In genomic region chr5:156922207-156922792, GRCh38 we compare ENCODE assay signal across 10 cellular contexts. TPM values are rescaled to one million over a fixed set of nuclear protein-coding genes. Genes with fewer than 3 reads are reported as not detected.
DNase-seq lines count a peak whose midpoint lies in the region; ATAC-seq and TF ChIP-seq lines count a peak whose summit lies in the region.
"Had no signal": no experiment of that assay in that cellular context is flagged by ENCODE, and none has a peak within 500 bp of the region (broad histone marks: within the 10 kb centered on the region; RNA-seq: fewer than 3 reads in every experiment).

No MANE protein-coding gene starts in this region.

- CTCF ChIA-PET in activated naive CD4-positive, alpha-beta T cell treated with anti-CD3 and anti-CD28 coated beads for 36 hours (lab: Charles Lee): interaction anchor here (0.7 to 4.5 kb wide), 4 partner anchors 9 to 26 kb away, joined by 3 to 41 read pairs (median 4); no protein-coding TSS in a partner anchor

- no peak overlapping the region for H3K4me3 ChIP-seq in GM23338
- H3K4me3 ChIP-seq in sigmoid colon: no peak overlapping the region
- no peak overlapping the region for H3K4me3 ChIP-seq in BE2C (ENCODE audit: low read depth, low read length)
- H3K4me3 ChIP-seq: HAP-1 had no signal

- WGBS in sigmoid colon, 2 donors: 90 to 91% methylated on average over 3 of the region's 3 CpGs

- ATAC-seq in GM23338 (no peak), HG03521 (IDR thresholded peaks at IDR 0.05; ENCODE audit: unreplicated experiment) (peak; percentile 51)
- ATAC-seq in stimulated activated naive CD8-positive, alpha-beta T cell treated with anti-CD3 and anti-CD28 coated beads, Interleukin-15, Interleukin-2, amounts not matched to agents 100 U/mL and 50 U/mL, for 24 hours: peak; percentile 25

- H3K4me1 ChIP-seq in GM23338 (ENCODE audit: insufficient read depth): peaks cover 9% of the 10 kb centered on the region
- no peaks in the 10 kb centered on the region for H3K4me1 ChIP-seq in sigmoid colon
- no peaks in the 10 kb centered on the region for H3K4me1 ChIP-seq in BE2C
- H3K4me1 ChIP-seq: HAP-1 had no signal

- H3K79me2 ChIP-seq in GM23338 (replicated peaks; ENCODE audit: insufficient read depth): no peaks in the 10 kb centered on the region

- no peak for TF ChIP-seq CTCF in GM23338 (conservative IDR thresholded peaks at IDR 0.05; ENCODE audit: low read depth in 2 of 2)
- TF ChIP-seq CTCF in sigmoid colon (IDR thresholded peaks at IDR 0.05): no peak
- TF ChIP-seq CTCF in BE2C (IDR thresholded peaks at IDR 0.05; ENCODE audit: low read depth, low read length): no peak

- no peak overlapping the region for H3K4me2 ChIP-seq in GM23338

- H3K4me1 Mint-ChIP-seq in activated naive CD4-positive, alpha-beta T cell treated with anti-CD3 and anti-CD28 coated beads for 36 hours (ENCODE audit: low read depth): peaks cover 75% of the 10 kb centered on the region
- H3K4me1 Mint-ChIP-seq in GM23338: peaks cover 14% of the 10 kb centered on the region

- peaks cover 1% of the 10 kb centered on the region for H3K9me3 Mint-ChIP-seq in activated naive CD4-positive, alpha-beta T cell treated with anti-CD3 and anti-CD28 coated beads for 36 hours
- H3K9me3 Mint-ChIP-seq in GM23338: no peaks in the 10 kb centered on the region

- peak; percentile 27 for DNase-seq in activated naive CD4-positive, alpha-beta T cell treated with anti-CD3 and anti-CD28 coated beads for 36 hours
- no peak for DNase-seq in activated naive CD4-positive, alpha-beta T cell treated with Interleukin-2 at 50 U/mL for 16 hours
- DNase-seq in GM23338 (ENCODE audit: low spot score) (no peak), superior temporal gyrus (ENCODE audit: extremely low spot score) (no peak), sigmoid colon (no peak), BE2C (no peak)
- DNase-seq in stimulated activated naive CD8-positive, alpha-beta T cell treated with anti-CD3 and anti-CD28 coated beads, Interleukin-15, Interleukin-2, amounts not matched to agents 100 U/mL and 50 U/mL, for 24 hours: no peak
- DNase-seq: NCI-H2081 had no signal

- TF ChIP-seq EP300 in sigmoid colon (IDR thresholded peaks at IDR 0.05): no peak

- peaks cover 14% of the 10 kb centered on the region for H3K36me3 Mint-ChIP-seq in activated naive CD4-positive, alpha-beta T cell treated with anti-CD3 and anti-CD28 coated beads for 36 hours (ENCODE audit: low read depth)
- no peaks in the 10 kb centered on the region; the same call in 1 of the 3 replicates for H3K36me3 Mint-ChIP-seq in GM23338 (ENCODE audit: low read depth)

- intact Hi-C loops in activated naive CD4-positive, alpha-beta T cell treated with anti-CD3 and anti-CD28 coated beads for 36 hours (cut with micrococcal nuclease): loop anchor here (5.0 to 10.0 kb wide), 3 partner anchors 350 to 447 kb away; no protein-coding TSS in a partner anchor
- intact Hi-C loops in sigmoid colon (cut with DNase I): no loop called here

- H3K4me3 Mint-ChIP-seq in activated naive CD4-positive, alpha-beta T cell treated with anti-CD3 and anti-CD28 coated beads for 36 hours: peak overlapping the region; percentile 68
- H3K4me3 Mint-ChIP-seq in GM23338: no peak overlapping the region

- no peaks in the 10 kb centered on the region for H3K27me3 ChIP-seq in GM23338 (ENCODE audit: insufficient read depth)
- H3K27me3 ChIP-seq in sigmoid colon: no peaks in the 10 kb centered on the region
- no peaks in the 10 kb centered on the region for H3K27me3 ChIP-seq in BE2C

- H2AFZ ChIP-seq in GM23338: peak overlapping the region; percentile 83; the same call in 1 of the 2 replicates

- no peaks in the 10 kb centered on the region for H3F3A ChIP-seq in GM23338 (replicated peaks; ENCODE audit: low read depth)

- H3K27ac ChIP-seq in GM23338 (ENCODE audit: low read depth) (no peak overlapping the region), sigmoid colon (no peak overlapping the region)

- H3K27ac Mint-ChIP-seq in activated naive CD4-positive, alpha-beta T cell treated with anti-CD3 and anti-CD28 coated beads for 36 hours: peak overlapping the region; percentile 93
- H3K27ac Mint-ChIP-seq in GM23338: no peak overlapping the region

- TF ChIP-seq POLR2A in sigmoid colon (IDR thresholded peaks at IDR 0.05): no peak

- no peaks in the 10 kb centered on the region for H4K20me1 ChIP-seq in GM23338 (replicated peaks; ENCODE audit: insufficient read depth)

- H3K36me3 ChIP-seq in GM23338 (ENCODE audit: insufficient read depth): no peaks in the 10 kb centered on the region
- no peaks in the 10 kb centered on the region for H3K36me3 ChIP-seq in sigmoid colon
- no peaks in the 10 kb centered on the region for H3K36me3 ChIP-seq in BE2C
- H3K36me3 ChIP-seq: HAP-1 had no signal

- H3K9me2 ChIP-seq in GM23338 (ENCODE audit: insufficient read depth): peaks cover 15% of the 10 kb centered on the region; the same call in 1 of the 2 replicates

- H3K9me3 ChIP-seq in sigmoid colon (no peaks in the 10 kb centered on the region), BE2C (no peaks in the 10 kb centered on the region; the same call in 1 of the 2 replicates)
- H3K9me3 ChIP-seq: HAP-1 had no signal

- no peaks in the 10 kb centered on the region for H3K27me3 Mint-ChIP-seq in activated naive CD4-positive, alpha-beta T cell treated with anti-CD3 and anti-CD28 coated beads for 36 hours (ENCODE audit: low read depth)
- H3K27me3 Mint-ChIP-seq in GM23338 (ENCODE audit: insufficient read depth, low read depth, poor library complexity): peaks cover 14% of the 10 kb centered on the region

TF ChIP-seq in GM23338, 12 proteins besides CTCF, POLR2A, EP300 and RAD21 (continues in another document):
- TF ChIP-seq JUNB (IDR thresholded peaks at IDR 0.05; ENCODE audit: unreplicated experiment): no peak
- no peak for TF ChIP-seq STAT1 (IDR thresholded peaks at IDR 0.05; ENCODE audit: unreplicated experiment)
- no peak for TF ChIP-seq EZH2 (IDR thresholded peaks at IDR 0.05; ENCODE audit: low read depth, unreplicated experiment)
- no peak for TF ChIP-seq ZNF114 (CRISPR knock-in tag; IDR thresholded peaks at IDR 0.05)
- no peak for TF ChIP-seq ETS1 (IDR thresholded peaks at IDR 0.05)
- TF ChIP-seq REST (IDR thresholded peaks at IDR 0.05; ENCODE audit: unreplicated experiment): no peak
- no peak for TF ChIP-seq EZH2phosphoT487 (IDR thresholded peaks at IDR 0.05; ENCODE audit: unreplicated experiment)
- TF ChIP-seq POLR2AphosphoS5 (IDR thresholded peaks at IDR 0.05; ENCODE audit: low read depth): no peak
- no peak for TF ChIP-seq CREB1 (CRISPR knock-in tag; IDR thresholded peaks at IDR 0.05; ENCODE audit: low read depth)
- TF ChIP-seq NANOG (IDR thresholded peaks at IDR 0.05; ENCODE audit: borderline replicate concordance): no peak

RNA-seq across cellular contexts. Expression of gene TIMD4, which starts 40.7 kb away (rescaled TPM):
- total RNA-seq in activated naive CD4-positive, alpha-beta T cell treated with anti-CD3 and anti-CD28 coated beads for 36 hours: 1 to 10 TPM; 3.4 to 5.2 TPM
- not detected in 2 replicates for total RNA-seq in GM23338 (2014; rRNA removed; shearing (Covaris generic))
- polyA plus RNA-seq in GM23338 (2016; fragmentation: Nextera tagmentation; extraction: Ambion mirVana) (not detected in 2 replicates), sigmoid colon (1 to 10 TPM in 1 of 3 donors, not detected in 2; 7.3 TPM)
- 1 to 10 TPM in 1 of 4 donors, under 1 TPM in 1, not detected in 2; 0.66 to 1.1 TPM for total RNA-seq in sigmoid colon
- polyA plus RNA-seq in BE2C (2012; ENCODE audit: insufficient read depth, insufficient read length, low read depth): not detected
